Comparison of ENCODE assay signal across 1 cellular context in the genomic region with DNA sequence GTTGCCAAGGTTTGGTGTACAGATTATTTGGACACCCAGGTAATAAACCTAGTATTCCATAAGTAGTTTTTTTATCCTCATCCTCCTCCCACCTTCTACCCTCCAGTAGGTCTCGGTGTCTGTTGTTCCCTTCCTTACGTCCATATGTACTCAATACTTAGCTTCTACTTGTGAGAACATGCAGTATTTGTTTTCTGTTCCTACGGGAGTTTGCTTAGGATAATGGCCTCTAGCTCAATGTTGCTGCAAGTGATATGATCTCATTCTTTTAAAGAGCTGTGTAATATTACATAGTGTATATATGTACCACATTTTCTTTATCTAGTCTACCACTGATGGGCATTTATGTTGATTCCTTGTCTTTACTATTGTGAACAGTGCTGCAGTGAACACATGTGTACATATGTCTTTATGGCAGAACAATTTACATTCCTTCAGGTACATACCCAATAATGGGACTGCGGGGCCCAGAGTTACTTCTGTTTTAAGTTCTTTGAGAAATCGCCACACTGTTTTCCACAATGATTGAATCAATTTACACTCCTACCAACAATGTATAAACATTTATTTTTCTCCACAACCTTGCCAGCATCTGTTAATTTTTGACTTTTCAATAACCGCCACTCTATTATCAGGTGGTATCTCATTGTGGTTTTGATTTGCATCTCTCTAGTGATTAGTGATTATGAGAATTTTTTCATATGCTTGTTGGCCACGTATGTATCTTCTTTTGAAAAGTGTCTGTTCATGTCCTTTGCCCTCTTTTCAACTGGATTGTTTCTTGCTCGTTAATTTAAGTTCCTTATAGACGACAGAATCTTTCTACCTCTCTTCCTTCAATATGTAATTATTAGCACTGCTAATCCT.
A peak's percentile ranks its signal among the peaks of the same experiment; 100 is the strongest.
TF ChIP-seq lines count a peak whose summit lies in the region.

No MANE protein-coding gene starts in this region.

TF ChIP-seq in GM12878, 131 proteins besides CTCF, POLR2A, EP300 and RAD21 (continued from another document and continues in another):
- TF ChIP-seq, protein P1, sequence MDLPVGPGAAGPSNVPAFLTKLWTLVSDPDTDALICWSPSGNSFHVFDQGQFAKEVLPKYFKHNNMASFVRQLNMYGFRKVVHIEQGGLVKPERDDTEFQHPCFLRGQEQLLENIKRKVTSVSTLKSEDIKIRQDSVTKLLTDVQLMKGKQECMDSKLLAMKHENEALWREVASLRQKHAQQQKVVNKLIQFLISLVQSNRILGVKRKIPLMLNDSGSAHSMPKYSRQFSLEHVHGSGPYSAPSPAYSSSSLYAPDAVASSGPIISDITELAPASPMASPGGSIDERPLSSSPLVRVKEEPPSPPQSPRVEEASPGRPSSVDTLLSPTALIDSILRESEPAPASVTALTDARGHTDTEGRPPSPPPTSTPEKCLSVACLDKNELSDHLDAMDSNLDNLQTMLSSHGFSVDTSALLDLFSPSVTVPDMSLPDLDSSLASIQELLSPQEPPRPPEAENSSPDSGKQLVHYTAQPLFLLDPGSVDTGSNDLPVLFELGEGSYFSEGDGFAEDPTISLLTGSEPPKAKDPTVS (IDR thresholded peaks at IDR 0.05; ENCODE audit: low read depth, low read length) = no peak
- peak; percentile 30; the same call in 1 of the 2 replicates for TF ChIP-seq RUNX3 (IDR thresholded peaks at IDR 0.05; ENCODE audit: low read length)
- no peak for TF ChIP-seq ZNF622 (IDR thresholded peaks at IDR 0.05)
- no peak for TF ChIP-seq PAX5 (IDR thresholded peaks at IDR 0.05; ENCODE audit: borderline replicate concordance, low read depth, low read length)
- TF ChIP-seq IRF4 (IDR thresholded peaks at IDR 0.05; ENCODE audit: low read depth, low read length) = no peak
- no peak for TF ChIP-seq ZNF207 (IDR thresholded peaks at IDR 0.05; ENCODE audit: borderline replicate concordance)
- TF ChIP-seq FOXK2 (IDR thresholded peaks at IDR 0.05) = no peak
- TF ChIP-seq NFYA (IDR thresholded peaks at IDR 0.05; ENCODE audit: borderline replicate concordance, low read depth, low read length) = no peak
- no peak for TF ChIP-seq SMARCA5 (IDR thresholded peaks at IDR 0.05)
- TF ChIP-seq DPF2 (IDR thresholded peaks at IDR 0.05) = 0 out of 2 replicates have a peak, but pooled peaks have one; percentile 31
- TF ChIP-seq, protein P2, sequence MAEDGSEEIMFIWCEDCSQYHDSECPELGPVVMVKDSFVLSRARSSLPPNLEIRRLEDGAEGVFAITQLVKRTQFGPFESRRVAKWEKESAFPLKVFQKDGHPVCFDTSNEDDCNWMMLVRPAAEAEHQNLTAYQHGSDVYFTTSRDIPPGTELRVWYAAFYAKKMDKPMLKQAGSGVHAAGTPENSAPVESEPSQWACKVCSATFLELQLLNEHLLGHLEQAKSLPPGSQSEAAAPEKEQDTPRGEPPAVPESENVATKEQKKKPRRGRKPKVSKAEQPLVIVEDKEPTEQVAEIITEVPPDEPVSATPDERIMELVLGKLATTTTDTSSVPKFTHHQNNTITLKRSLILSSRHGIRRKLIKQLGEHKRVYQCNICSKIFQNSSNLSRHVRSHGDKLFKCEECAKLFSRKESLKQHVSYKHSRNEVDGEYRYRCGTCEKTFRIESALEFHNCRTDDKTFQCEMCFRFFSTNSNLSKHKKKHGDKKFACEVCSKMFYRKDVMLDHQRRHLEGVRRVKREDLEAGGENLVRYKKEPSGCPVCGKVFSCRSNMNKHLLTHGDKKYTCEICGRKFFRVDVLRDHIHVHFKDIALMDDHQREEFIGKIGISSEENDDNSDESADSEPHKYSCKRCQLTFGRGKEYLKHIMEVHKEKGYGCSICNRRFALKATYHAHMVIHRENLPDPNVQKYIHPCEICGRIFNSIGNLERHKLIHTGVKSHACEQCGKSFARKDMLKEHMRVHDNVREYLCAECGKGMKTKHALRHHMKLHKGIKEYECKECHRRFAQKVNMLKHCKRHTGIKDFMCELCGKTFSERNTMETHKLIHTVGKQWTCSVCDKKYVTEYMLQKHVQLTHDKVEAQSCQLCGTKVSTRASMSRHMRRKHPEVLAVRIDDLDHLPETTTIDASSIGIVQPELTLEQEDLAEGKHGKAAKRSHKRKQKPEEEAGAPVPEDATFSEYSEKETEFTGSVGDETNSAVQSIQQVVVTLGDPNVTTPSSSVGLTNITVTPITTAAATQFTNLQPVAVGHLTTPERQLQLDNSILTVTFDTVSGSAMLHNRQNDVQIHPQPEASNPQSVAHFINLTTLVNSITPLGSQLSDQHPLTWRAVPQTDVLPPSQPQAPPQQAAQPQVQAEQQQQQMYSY (CRISPR knock-in tag; IDR thresholded peaks at IDR 0.05) = no peak
- no peak for TF ChIP-seq POLR2AphosphoS2 (IDR thresholded peaks at IDR 0.05; ENCODE audit: low read depth, low read length)
- TF ChIP-seq, protein P3, sequence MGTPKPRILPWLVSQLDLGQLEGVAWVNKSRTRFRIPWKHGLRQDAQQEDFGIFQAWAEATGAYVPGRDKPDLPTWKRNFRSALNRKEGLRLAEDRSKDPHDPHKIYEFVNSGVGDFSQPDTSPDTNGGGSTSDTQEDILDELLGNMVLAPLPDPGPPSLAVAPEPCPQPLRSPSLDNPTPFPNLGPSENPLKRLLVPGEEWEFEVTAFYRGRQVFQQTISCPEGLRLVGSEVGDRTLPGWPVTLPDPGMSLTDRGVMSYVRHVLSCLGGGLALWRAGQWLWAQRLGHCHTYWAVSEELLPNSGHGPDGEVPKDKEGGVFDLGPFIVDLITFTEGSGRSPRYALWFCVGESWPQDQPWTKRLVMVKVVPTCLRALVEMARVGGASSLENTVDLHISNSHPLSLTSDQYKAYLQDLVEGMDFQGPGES (IDR thresholded peaks at IDR 0.05) = no peak
- no peak for TF ChIP-seq GABPA (IDR thresholded peaks at IDR 0.05; ENCODE audit: low read depth)
- TF ChIP-seq MEF2B (IDR thresholded peaks at IDR 0.05; ENCODE audit: partially characterized antibody, poor library complexity, severe bottlenecking) = no peak
- no peak for TF ChIP-seq ZSCAN29 (IDR thresholded peaks at IDR 0.05)
- TF ChIP-seq, protein P4, sequence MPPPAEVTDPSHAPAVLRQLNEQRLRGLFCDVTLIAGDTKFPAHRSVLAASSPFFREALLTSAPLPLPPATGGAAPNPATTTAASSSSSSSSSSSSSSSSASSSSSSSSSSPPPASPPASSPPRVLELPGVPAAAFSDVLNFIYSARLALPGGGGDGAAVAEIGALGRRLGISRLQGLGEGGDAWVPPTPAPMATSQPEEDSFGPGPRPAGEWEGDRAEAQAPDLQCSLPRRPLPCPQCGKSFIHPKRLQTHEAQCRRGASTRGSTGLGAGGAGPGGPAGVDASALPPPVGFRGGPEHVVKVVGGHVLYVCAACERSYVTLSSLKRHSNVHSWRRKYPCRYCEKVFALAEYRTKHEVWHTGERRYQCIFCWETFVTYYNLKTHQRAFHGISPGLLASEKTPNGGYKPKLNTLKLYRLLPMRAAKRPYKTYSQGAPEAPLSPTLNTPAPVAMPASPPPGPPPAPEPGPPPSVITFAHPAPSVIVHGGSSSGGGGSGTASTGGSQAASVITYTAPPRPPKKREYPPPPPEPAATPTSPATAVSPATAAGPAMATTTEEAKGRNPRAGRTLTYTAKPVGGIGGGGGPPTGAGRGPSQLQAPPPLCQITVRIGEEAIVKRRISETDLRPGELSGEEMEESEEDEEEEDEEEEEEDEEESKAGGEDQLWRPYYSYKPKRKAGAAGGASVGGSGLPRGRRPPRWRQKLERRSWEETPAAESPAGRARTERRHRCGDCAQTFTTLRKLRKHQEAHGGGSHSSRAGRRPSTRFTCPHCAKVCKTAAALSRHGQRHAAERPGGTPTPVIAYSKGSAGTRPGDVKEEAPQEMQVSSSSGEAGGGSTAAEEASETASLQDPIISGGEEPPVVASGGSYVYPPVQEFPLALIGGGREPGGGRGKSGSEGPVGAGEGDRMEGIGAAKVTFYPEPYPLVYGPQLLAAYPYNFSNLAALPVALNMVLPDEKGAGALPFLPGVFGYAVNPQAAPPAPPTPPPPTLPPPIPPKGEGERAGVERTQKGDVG (CRISPR knock-in tag; IDR thresholded peaks at IDR 0.05) = no peak
- no peak for TF ChIP-seq WRNIP1 (IDR thresholded peaks at IDR 0.05; ENCODE audit: borderline replicate concordance, low read depth, low read length)
- TF ChIP-seq GATAD2B (conservative IDR thresholded peaks at IDR 0.05; ENCODE audit: low read depth) = no peak
- TF ChIP-seq MEF2A (IDR thresholded peaks at IDR 0.05; ENCODE audit: insufficient read depth, low read depth, low read length) = 0 out of 2 replicates have a peak, but pooled peaks have one; percentile 11
- TF ChIP-seq SUPT20H (IDR thresholded peaks at IDR 0.05; ENCODE audit: borderline replicate concordance, control insufficient read depth, low read depth, low read length) = no peak
- no peak for TF ChIP-seq PAX8 (IDR thresholded peaks at IDR 0.05)
- 0 out of 2 replicates have a peak, but pooled peaks have one; percentile 13 for TF ChIP-seq BCL11A (IDR thresholded peaks at IDR 0.05; ENCODE audit: low read depth, low read length)
- no peak for TF ChIP-seq JUND (IDR thresholded peaks at IDR 0.05; ENCODE audit: low read depth, low read length)
- TF ChIP-seq, protein P5, sequence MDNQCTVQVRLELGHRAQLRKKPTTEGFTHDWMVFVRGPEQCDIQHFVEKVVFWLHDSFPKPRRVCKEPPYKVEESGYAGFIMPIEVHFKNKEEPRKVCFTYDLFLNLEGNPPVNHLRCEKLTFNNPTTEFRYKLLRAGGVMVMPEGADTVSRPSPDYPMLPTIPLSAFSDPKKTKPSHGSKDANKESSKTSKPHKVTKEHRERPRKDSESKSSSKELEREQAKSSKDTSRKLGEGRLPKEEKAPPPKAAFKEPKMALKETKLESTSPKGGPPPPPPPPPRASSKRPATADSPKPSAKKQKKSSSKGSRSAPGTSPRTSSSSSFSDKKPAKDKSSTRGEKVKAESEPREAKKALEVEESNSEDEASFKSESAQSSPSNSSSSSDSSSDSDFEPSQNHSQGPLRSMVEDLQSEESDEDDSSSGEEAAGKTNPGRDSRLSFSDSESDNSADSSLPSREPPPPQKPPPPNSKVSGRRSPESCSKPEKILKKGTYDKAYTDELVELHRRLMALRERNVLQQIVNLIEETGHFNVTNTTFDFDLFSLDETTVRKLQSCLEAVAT (IDR thresholded peaks at IDR 0.05) = no peak; the same call in 1 of the 2 replicates
- TF ChIP-seq, protein P6, sequence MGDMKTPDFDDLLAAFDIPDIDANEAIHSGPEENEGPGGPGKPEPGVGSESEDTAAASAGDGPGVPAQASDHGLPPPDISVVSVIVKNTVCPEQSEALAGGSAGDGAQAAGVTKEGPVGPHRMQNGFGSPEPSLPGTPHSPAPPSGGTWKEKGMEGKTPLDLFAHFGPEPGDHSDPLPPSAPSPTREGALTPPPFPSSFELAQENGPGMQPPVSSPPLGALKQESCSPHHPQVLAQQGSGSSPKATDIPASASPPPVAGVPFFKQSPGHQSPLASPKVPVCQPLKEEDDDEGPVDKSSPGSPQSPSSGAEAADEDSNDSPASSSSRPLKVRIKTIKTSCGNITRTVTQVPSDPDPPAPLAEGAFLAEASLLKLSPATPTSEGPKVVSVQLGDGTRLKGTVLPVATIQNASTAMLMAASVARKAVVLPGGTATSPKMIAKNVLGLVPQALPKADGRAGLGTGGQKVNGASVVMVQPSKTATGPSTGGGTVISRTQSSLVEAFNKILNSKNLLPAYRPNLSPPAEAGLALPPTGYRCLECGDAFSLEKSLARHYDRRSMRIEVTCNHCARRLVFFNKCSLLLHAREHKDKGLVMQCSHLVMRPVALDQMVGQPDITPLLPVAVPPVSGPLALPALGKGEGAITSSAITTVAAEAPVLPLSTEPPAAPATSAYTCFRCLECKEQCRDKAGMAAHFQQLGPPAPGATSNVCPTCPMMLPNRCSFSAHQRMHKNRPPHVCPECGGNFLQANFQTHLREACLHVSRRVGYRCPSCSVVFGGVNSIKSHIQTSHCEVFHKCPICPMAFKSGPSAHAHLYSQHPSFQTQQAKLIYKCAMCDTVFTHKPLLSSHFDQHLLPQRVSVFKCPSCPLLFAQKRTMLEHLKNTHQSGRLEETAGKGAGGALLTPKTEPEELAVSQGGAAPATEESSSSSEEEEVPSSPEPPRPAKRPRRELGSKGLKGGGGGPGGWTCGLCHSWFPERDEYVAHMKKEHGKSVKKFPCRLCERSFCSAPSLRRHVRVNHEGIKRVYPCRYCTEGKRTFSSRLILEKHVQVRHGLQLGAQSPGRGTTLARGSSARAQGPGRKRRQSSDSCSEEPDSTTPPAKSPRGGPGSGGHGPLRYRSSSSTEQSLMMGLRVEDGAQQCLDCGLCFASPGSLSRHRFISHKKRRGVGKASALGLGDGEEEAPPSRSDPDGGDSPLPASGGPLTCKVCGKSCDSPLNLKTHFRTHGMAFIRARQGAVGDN (IDR thresholded peaks at IDR 0.05) = no peak
- no peak for TF ChIP-seq STAT3 (IDR thresholded peaks at IDR 0.05; ENCODE audit: low read depth, low read length)
- TF ChIP-seq ETV6 (conservative IDR thresholded peaks at IDR 0.05 in 1 of 2, IDR thresholded peaks at IDR 0.05 in 1 of 2; ENCODE audit: borderline replicate concordance in 1 of 2, low read depth in 1 of 2) = no peak
- no peak for TF ChIP-seq CBFB (IDR thresholded peaks at IDR 0.05; ENCODE audit: low read depth)
- no peak for TF ChIP-seq TCF12 (IDR thresholded peaks at IDR 0.05; ENCODE audit: low read depth, low read length)
- no peak for TF ChIP-seq FOS (IDR thresholded peaks at IDR 0.05; ENCODE audit: borderline replicate concordance, extremely low read depth, insufficient read length)
- TF ChIP-seq, protein P7, sequence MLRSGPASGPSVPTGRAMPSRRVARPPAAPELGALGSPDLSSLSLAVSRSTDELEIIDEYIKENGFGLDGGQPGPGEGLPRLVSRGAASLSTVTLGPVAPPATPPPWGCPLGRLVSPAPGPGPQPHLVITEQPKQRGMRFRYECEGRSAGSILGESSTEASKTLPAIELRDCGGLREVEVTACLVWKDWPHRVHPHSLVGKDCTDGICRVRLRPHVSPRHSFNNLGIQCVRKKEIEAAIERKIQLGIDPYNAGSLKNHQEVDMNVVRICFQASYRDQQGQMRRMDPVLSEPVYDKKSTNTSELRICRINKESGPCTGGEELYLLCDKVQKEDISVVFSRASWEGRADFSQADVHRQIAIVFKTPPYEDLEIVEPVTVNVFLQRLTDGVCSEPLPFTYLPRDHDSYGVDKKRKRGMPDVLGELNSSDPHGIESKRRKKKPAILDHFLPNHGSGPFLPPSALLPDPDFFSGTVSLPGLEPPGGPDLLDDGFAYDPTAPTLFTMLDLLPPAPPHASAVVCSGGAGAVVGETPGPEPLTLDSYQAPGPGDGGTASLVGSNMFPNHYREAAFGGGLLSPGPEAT (IDR thresholded peaks at IDR 0.05; ENCODE audit: low read depth) = 0 out of 2 replicates have a peak, but pooled peaks have one; percentile 26
- TF ChIP-seq YBX1 (IDR thresholded peaks at IDR 0.05) = no peak
- no peak for TF ChIP-seq CREM (IDR thresholded peaks at IDR 0.05; ENCODE audit: low read depth)
- no peak for TF ChIP-seq TCF3 (IDR thresholded peaks at IDR 0.05; ENCODE audit: borderline replicate concordance, insufficient read depth, low read depth, low read length)
- TF ChIP-seq, protein P8, sequence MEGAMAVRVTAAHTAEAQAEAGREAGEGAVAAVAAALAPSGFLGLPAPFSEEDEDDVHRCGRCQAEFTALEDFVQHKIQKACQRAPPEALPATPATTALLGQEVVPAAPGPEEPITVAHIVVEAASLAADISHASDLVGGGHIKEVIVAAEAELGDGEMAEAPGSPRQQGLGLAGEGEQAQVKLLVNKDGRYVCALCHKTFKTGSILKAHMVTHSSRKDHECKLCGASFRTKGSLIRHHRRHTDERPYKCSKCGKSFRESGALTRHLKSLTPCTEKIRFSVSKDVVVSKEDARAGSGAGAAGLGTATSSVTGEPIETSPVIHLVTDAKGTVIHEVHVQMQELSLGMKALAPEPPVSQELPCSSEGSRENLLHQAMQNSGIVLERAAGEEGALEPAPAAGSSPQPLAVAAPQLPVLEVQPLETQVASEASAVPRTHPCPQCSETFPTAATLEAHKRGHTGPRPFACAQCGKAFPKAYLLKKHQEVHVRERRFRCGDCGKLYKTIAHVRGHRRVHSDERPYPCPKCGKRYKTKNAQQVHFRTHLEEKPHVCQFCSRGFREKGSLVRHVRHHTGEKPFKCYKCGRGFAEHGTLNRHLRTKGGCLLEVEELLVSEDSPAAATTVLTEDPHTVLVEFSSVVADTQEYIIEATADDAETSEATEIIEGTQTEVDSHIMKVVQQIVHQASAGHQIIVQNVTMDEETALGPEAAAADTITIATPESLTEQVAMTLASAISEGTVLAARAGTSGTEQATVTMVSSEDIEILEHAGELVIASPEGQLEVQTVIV (IDR thresholded peaks at IDR 0.05; ENCODE audit: borderline replicate concordance, partially characterized antibody) = no peak
- no peak for TF ChIP-seq EED (IDR thresholded peaks at IDR 0.05; ENCODE audit: low read depth)
